In genomic region chr7:27575647-27576046, GRCh38 we compare ENCODE assay signal across 21 cellular contexts.
DNase-seq lines count a peak whose midpoint lies in the region; ATAC-seq, FAIRE-seq and TF ChIP-seq lines count a peak whose summit lies in the region.
"Had no signal": no experiment of that assay in that cellular context is flagged by ENCODE, and none has a peak within 500 bp of the region (broad histone marks: within the 10 kb centered on the region; RNA-seq: fewer than 3 reads in every experiment).

No MANE protein-coding gene starts in this region.

- no peak overlapping the region for H3K4ac ChIP-seq in mesendoderm (ENCODE audit: low read depth, low read length)

- no peak overlapping the region for H2AK5ac ChIP-seq in mesendoderm (ENCODE audit: low read length)

- H3K23ac ChIP-seq in mesendoderm (ENCODE audit: low read length): no peak overlapping the region

- POLR2A ChIA-PET in HEK293 (lab: Yijun Ruan, JAX): interaction anchor here (0.5 kb wide), 1 partner anchor 725 kb away, joined by 7 read pairs; no protein-coding TSS in a partner anchor
- POLR2A ChIA-PET in GM10248 (lab: Yijun Ruan, JAX): no interaction called here

- peak overlapping the region; percentile 6 for H3K27ac Mint-ChIP-seq in dendritic cell treated with granulocyte-macrophage colony-stimulating factor and Interleukin-4, amounts not matched to agents 40 ng/mL and 50 ng/mL, for 4 days
- H3K27ac Mint-ChIP-seq in CD14-positive monocyte: no peak overlapping the region
- H3K27ac Mint-ChIP-seq: activated naive CD8-positive, alpha-beta T cell treated with anti-CD3 and anti-CD28 coated beads, Interleukin-2, amount 50 U/mL, for 24 hours; activated T-cell treated with anti-CD3 and anti-CD28 coated beads, Interleukin-2, amount 50 U/mL, for 72 hours; CD4-positive, alpha-beta T cell; effector memory CD8-positive, alpha-beta T cell; naive thymus-derived CD4-positive, alpha-beta T cell had no signal

- intact Hi-C loops in dendritic cell treated with granulocyte-macrophage colony-stimulating factor and Interleukin-4, amounts not matched to agents 40 ng/mL and 50 ng/mL, for 4 days (cut with micrococcal nuclease): loop anchor here (1.0 to 10.0 kb wide), 5 partner anchors 199 to 379 kb away; no protein-coding TSS in a partner anchor
- intact Hi-C loops in CD14-positive monocyte (cut with micrococcal nuclease): loop anchor here in 1 of 2 donors (5.0 kb wide), 1 partner anchor 383 kb away; no protein-coding TSS in a partner anchor

- no peaks in the 10 kb centered on the region for H3K27me3 ChIP-seq in mesendoderm (ENCODE audit: insufficient read depth, low read length, poor library complexity)
- H3K27me3 ChIP-seq: colonic mucosa had no signal

- H3K56ac ChIP-seq in mesendoderm (ENCODE audit: low read length): peak overlapping the region; percentile 8

- H3K79me1 ChIP-seq in mesendoderm (ENCODE audit: low read length): peaks cover 2% of the 10 kb centered on the region

- no peaks in the 10 kb centered on the region for H3K36me3 ChIP-seq in HEK293 (ENCODE audit: control insufficient read depth in 2 of 2, insufficient read depth in 1 of 2, low read length in 2 of 2)
- H3K36me3 ChIP-seq in mesendoderm (ENCODE audit: control insufficient read depth, insufficient read depth, low read length): no peaks in the 10 kb centered on the region
- H3K36me3 ChIP-seq: colonic mucosa, neutrophil had no signal

- CTCF ChIA-PET in HEK293 (lab: Yijun Ruan, JAX): interaction anchor here (1.3 to 4.6 kb wide), 2 partner anchors 340 to 381 kb away, joined by 3 to 23 read pairs; no protein-coding TSS in a partner anchor
- CTCF ChIA-PET in GM10248 (lab: Yijun Ruan, JAX): interaction anchor here (3.8 kb wide), 1 partner anchor 12 kb away, joined by 17 read pairs; no protein-coding TSS in a partner anchor

- no peak for ATAC-seq in GM19452 (IDR thresholded peaks at IDR 0.05; ENCODE audit: unreplicated experiment)
- ATAC-seq: activated naive CD8-positive, alpha-beta T cell treated with anti-CD3 and anti-CD28 coated beads, Interleukin-2, amount 50 U/mL, for 24 hours; activated T-cell treated with anti-CD3 and anti-CD28 coated beads, Interleukin-2, amount 50 U/mL, for 72 hours had no signal

- WGBS in mesendoderm (ENCODE audit: extremely low coverage, insufficient coverage, low lambda C conversion rate): no CpG with 5 or more reads among the region's 3 CpGs

- H3K79me2 ChIP-seq in mesendoderm (ENCODE audit: control insufficient read depth, insufficient read depth, low read length): no peaks in the 10 kb centered on the region

- no peak overlapping the region for H3K4me2 ChIP-seq in mesendoderm (ENCODE audit: low read length)
- H3K4me2 ChIP-seq: A549 had no signal

- peak; percentile 60 for FAIRE-seq in D721Med (lab: Jason Lieb, UNC)
- FAIRE-seq: GM12878, keratinocyte had no signal

- peak overlapping the region; percentile 3 for H3K18ac ChIP-seq in mesendoderm (ENCODE audit: low read length)

- no peak for TF ChIP-seq CTCF in D721Med (IDR thresholded peaks at IDR 0.05; ENCODE audit: insufficient read depth, missing control alignments)
- no peak for TF ChIP-seq CTCF in HEK293 (tag by site-specific recombination; IDR thresholded peaks at IDR 0.05)
- no peak for TF ChIP-seq CTCF in CD14-positive monocyte (IDR thresholded peaks at IDR 0.05)
- TF ChIP-seq CTCF in GM10248 (IDR thresholded peaks at IDR 0.05; ENCODE audit: control extremely low read depth, extremely low read depth, low read depth, missing control alignments): no peak

- H2BK15ac ChIP-seq in mesendoderm (replicated peaks; ENCODE audit: low read depth): no peak overlapping the region

- no peak for DNase-seq in D721Med (ENCODE audit: insufficient read length, low spot score)
- no peak for DNase-seq in mesendoderm
- no peak for DNase-seq in CD14-positive monocyte (ENCODE audit: low spot score)
- DNase-seq in GM10248 (ENCODE audit: extremely low spot score): no peak
- no peak for DNase-seq in stimulated activated CD4-positive, alpha-beta T cell treated with anti-CD3 and anti-CD28 coated beads, Interleukin-2, amount 100 ng/mL, for 48 hours
- DNase-seq: activated CD4-positive, alpha-beta T cell treated with anti-CD3 and anti-CD28 coated beads, Interleukin-2, amount 50 U/mL, for 4 hours; activated naive CD8-positive, alpha-beta T cell treated with anti-CD3 and anti-CD28 coated beads, Interleukin-2, amount 50 U/mL, for 24 hours; activated T-cell treated with anti-CD3 and anti-CD28 coated beads, Interleukin-2, amount 50 U/mL, for 72 hours; CD4-positive, alpha-beta T cell; colonic mucosa; head of caudate nucleus had no signal

- H3K9me3 ChIP-seq in HEK293 (ENCODE audit: control insufficient read depth, insufficient read depth, low read depth, low read length): no peaks in the 10 kb centered on the region
- H3K9me3 ChIP-seq: A549, colonic mucosa, neutrophil had no signal

- H3K9me3 Mint-ChIP-seq in dendritic cell treated with granulocyte-macrophage colony-stimulating factor and Interleukin-4, amounts not matched to agents 40 ng/mL and 50 ng/mL, for 4 days: no peaks in the 10 kb centered on the region
- no peaks in the 10 kb centered on the region for H3K9me3 Mint-ChIP-seq in CD14-positive monocyte
- H3K9me3 Mint-ChIP-seq: activated naive CD8-positive, alpha-beta T cell treated with anti-CD3 and anti-CD28 coated beads, Interleukin-2, amount 50 U/mL, for 24 hours; activated T-cell treated with anti-CD3 and anti-CD28 coated beads, Interleukin-2, amount 50 U/mL, for 72 hours; CD4-positive, alpha-beta T cell; effector memory CD8-positive, alpha-beta T cell had no signal

- H3K9ac ChIP-seq in mesendoderm (ENCODE audit: low read length): no peak overlapping the region

- H3K4me3 Mint-ChIP-seq in dendritic cell treated with granulocyte-macrophage colony-stimulating factor and Interleukin-4, amounts not matched to agents 40 ng/mL and 50 ng/mL, for 4 days: no peak overlapping the region
- no peak overlapping the region for H3K4me3 Mint-ChIP-seq in CD14-positive monocyte
- H3K4me3 Mint-ChIP-seq: activated naive CD8-positive, alpha-beta T cell treated with anti-CD3 and anti-CD28 coated beads, Interleukin-2, amount 50 U/mL, for 24 hours; activated T-cell treated with anti-CD3 and anti-CD28 coated beads, Interleukin-2, amount 50 U/mL, for 72 hours; CD4-positive, alpha-beta T cell; effector memory CD8-positive, alpha-beta T cell; naive thymus-derived CD4-positive, alpha-beta T cell had no signal

- no peak overlapping the region for H3K27ac ChIP-seq in HEK293 (ENCODE audit: extremely low read depth, low read depth, low read length)
- H3K27ac ChIP-seq in mesendoderm (ENCODE audit: low read depth, low read length): no peak overlapping the region
- H3K27ac ChIP-seq: A549, colonic mucosa, neutrophil, RWPE1 had no signal

- no peak overlapping the region for H2BK120ac ChIP-seq in mesendoderm (ENCODE audit: low read depth, low read length)

- H4K8ac ChIP-seq in mesendoderm (ENCODE audit: low read depth, low read length): no peak overlapping the region

- peaks cover 7% of the 10 kb centered on the region for H3K27me3 Mint-ChIP-seq in dendritic cell treated with granulocyte-macrophage colony-stimulating factor and Interleukin-4, amounts not matched to agents 40 ng/mL and 50 ng/mL, for 4 days
- peaks cover 0 to 2% (median 1%) of the 10 kb centered on the region in 3 donors for H3K27me3 Mint-ChIP-seq in CD14-positive monocyte (ENCODE audit: low read depth in 3 of 3)
- H3K27me3 Mint-ChIP-seq: activated naive CD8-positive, alpha-beta T cell treated with anti-CD3 and anti-CD28 coated beads, Interleukin-2, amount 50 U/mL, for 24 hours; CD4-positive, alpha-beta T cell; effector memory CD8-positive, alpha-beta T cell had no signal

- H4K5ac ChIP-seq in mesendoderm (ENCODE audit: low read length): no peak overlapping the region

- H3K36me3 Mint-ChIP-seq in dendritic cell treated with granulocyte-macrophage colony-stimulating factor and Interleukin-4, amounts not matched to agents 40 ng/mL and 50 ng/mL, for 4 days (ENCODE audit: low read depth): no peaks in the 10 kb centered on the region
- H3K36me3 Mint-ChIP-seq in CD14-positive monocyte: no peaks in the 10 kb centered on the region

- H3K4me3 ChIP-seq in HEK293 (ENCODE audit: low read depth, low read length): no peak overlapping the region
- no peak overlapping the region for H3K4me3 ChIP-seq in mesendoderm (ENCODE audit: low read length)
- H3K4me3 ChIP-seq: A549, colonic mucosa, GM12878 had no signal

- no peak overlapping the region for H2BK5ac ChIP-seq in mesendoderm (ENCODE audit: low read length)

- H3K4me1 Mint-ChIP-seq in dendritic cell treated with granulocyte-macrophage colony-stimulating factor and Interleukin-4, amounts not matched to agents 40 ng/mL and 50 ng/mL, for 4 days (ENCODE audit: low read depth): peaks cover 12% of the 10 kb centered on the region
- peaks cover 8% of the 10 kb centered on the region for H3K4me1 Mint-ChIP-seq in CD14-positive monocyte
- H3K4me1 Mint-ChIP-seq: activated naive CD8-positive, alpha-beta T cell treated with anti-CD3 and anti-CD28 coated beads, Interleukin-2, amount 50 U/mL, for 24 hours had no signal

- no peaks in the 10 kb centered on the region for H3K4me1 ChIP-seq in HEK293 (ENCODE audit: control insufficient read depth, insufficient read depth, low read length)
- peaks cover 4% of the 10 kb centered on the region for H3K4me1 ChIP-seq in mesendoderm (ENCODE audit: control insufficient read depth, low read depth, low read length)
- H3K4me1 ChIP-seq: colonic mucosa had no signal

TF ChIP-seq in HEK293, 187 proteins besides CTCF, POLR2A, EP300 and RAD21:
- TF ChIP-seq ZBTB20 (tag by site-specific recombination; IDR thresholded peaks at IDR 0.05): no peak
- TF ChIP-seq BCL6B (tag by site-specific recombination; IDR thresholded peaks at IDR 0.05): 0 out of 2 replicates have a peak, but pooled peaks have one; percentile 16
TF ChIP-seq in HEK293: peak in this region for 1.
